In the genomic region with DNA sequence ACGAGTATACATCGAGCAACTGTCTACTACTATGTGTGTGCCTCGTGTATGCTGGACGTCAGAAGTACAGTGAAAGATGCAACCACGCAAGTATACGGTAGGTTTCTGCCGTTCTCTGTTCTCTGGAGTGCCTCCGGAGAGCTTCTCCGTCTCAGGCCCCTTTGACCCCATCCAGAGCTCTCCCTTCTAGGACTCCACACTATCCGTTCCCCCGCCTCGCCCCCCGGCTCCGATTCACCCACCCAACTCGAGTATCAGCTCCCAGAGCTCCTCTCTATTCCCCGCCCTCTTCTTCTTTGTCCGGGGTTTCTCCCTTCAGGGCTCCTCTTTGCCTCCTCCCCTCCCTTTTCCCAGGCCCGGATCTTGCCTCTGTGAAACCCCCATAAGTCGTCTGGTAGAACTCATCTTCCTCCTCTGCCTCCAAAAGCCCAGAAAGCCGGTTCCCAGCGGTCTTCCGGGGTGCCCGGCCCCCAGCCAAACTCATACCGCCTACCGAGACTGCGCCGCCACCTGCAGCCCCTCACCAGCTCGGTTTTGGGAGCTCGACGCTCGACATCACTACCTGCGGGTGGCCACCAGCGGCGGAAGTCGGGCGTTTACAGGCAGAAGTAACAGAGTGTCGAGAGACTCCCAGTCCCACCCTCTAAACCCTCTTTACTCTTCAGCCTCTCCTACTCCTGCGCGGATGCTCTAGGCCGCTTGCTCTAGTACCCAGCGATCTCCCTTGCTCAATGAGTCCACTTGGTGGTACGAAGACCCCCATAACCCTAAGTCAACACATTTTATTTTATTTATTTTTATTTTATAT, we compare ENCODE assay signal across 8 cellular contexts. TPM values are rescaled to one million over a fixed set of nuclear protein-coding genes. Genes with fewer than 3 reads are reported as not detected.
A peak's percentile ranks its signal among the peaks of the same experiment; 100 is the strongest.
DNase-seq lines count a peak whose midpoint lies in the region; ATAC-seq and TF ChIP-seq lines count a peak whose summit lies in the region.

A gene with protein sequence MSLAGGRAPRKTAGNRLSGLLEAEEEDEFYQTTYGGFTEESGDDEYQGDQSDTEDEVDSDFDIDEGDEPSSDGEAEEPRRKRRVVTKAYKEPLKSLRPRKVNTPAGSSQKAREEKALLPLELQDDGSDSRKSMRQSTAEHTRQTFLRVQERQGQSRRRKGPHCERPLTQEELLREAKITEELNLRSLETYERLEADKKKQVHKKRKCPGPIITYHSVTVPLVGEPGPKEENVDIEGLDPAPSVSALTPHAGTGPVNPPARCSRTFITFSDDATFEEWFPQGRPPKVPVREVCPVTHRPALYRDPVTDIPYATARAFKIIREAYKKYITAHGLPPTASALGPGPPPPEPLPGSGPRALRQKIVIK (minus strand): TSS at position 560 of the 808 bp plus-strand sequence. CDS start 76 bp downstream, at position 484.

- H4K91ac ChIP-seq in trophoblast cell (ENCODE audit: low read depth, low read length): peak within 1 kb of the TSS; percentile 88

- H3K23ac ChIP-seq in trophoblast cell (ENCODE audit: low read length): no peak within 1 kb of the TSS

- ATAC-seq in HG02759 (IDR thresholded peaks at IDR 0.05; ENCODE audit: unreplicated experiment) (peak; percentile 95), Right ventricle myocardium superior (ENCODE audit: poor library complexity) (peak; percentile 99)

- H3K4me1 ChIP-seq in trophoblast cell (ENCODE audit: control insufficient read depth in 1 of 2, insufficient read depth in 2 of 2, low read length in 2 of 2) (peaks cover 3 to 5% of the 10 kb centered on the region in 2 experiments), tibial nerve (peaks cover 4 to 36% (median 22%) of the 10 kb centered on the region in 4 donors)

- WGBS in trophoblast cell (ENCODE audit: extremely low coverage, insufficient coverage, insufficient read length): no CpG with 5 or more reads among the region's 42 CpGs
- WGBS in tibial nerve, 2 donors: 1% methylated on average over 41 to 42 of the region's 42 CpGs

- H3K4me3 ChIP-seq in GM12865 (ENCODE audit: low read depth, low read length) (peak within 1 kb of the TSS; percentile 76), trophoblast cell (ENCODE audit: low read depth, low read length) (peak within 1 kb of the TSS; percentile 79), tibial nerve (peak within 1 kb of the TSS; percentile 73 to 96 (median 90))

- H3K18ac ChIP-seq in trophoblast cell (ENCODE audit: low read length): peak within 1 kb of the TSS; percentile 80

- H3K27me3 ChIP-seq in trophoblast cell (ENCODE audit: insufficient read depth, low read length) (no peaks in the 10 kb centered on the region), tibial nerve (no peaks in the 10 kb centered on the region)

- peak within 1 kb of the TSS; percentile 80 for H3K14ac ChIP-seq in trophoblast cell (ENCODE audit: low read length)

- peak; percentile 94 for DNase-seq in GM12865 (ENCODE audit: low read depth)
- peak; percentile 91 for DNase-seq in NCI-H1436 (lab: John Stamatoyannopoulos, UW)
- peak; percentile 89 for DNase-seq in SW480 (ENCODE audit: low spot score)
- DNase-seq in activated naive CD8-positive, alpha-beta T cell treated with anti-CD3 and anti-CD28 coated beads, Interleukin-2, amount 50 U/mL, for 16 hours (ENCODE audit: low read depth, low spot score): peak; percentile 71
- peak; percentile 89 for DNase-seq in Right ventricle myocardium superior
- DNase-seq in trophoblast cell: peak; percentile 81 to 86
- peak; percentile 70 to 78 for DNase-seq in tibial nerve (ENCODE audit: low spot score in 2 of 2)

- peak within 1 kb of the TSS; percentile 54 for H3K4me2 ChIP-seq in trophoblast cell (ENCODE audit: low read length)

- H3K4ac ChIP-seq in trophoblast cell (ENCODE audit: low read depth, low read length): peak within 1 kb of the TSS; percentile 90

- peak within 1 kb of the TSS; percentile 83 for H3K9ac ChIP-seq in trophoblast cell (ENCODE audit: low read length)

- intact Hi-C loops in Right ventricle myocardium superior (cut with DNase I): no loop called here

- TF ChIP-seq POLR2A in tibial nerve (IDR thresholded peaks at IDR 0.05): peak in 1 of 2 donors; percentile 55

- H3K27ac ChIP-seq in trophoblast cell (ENCODE audit: low read depth, low read length) (peak within 1 kb of the TSS; percentile 77), tibial nerve (peak within 1 kb of the TSS; percentile 75 to 93 (median 90))

- peak within 1 kb of the TSS; percentile 97 for H4K12ac ChIP-seq in trophoblast cell (ENCODE audit: low read depth, low read length)

- H2BK12ac ChIP-seq in trophoblast cell (ENCODE audit: low read length): no peak within 1 kb of the TSS

- H2AK5ac ChIP-seq in trophoblast cell (ENCODE audit: low read length): peak within 1 kb of the TSS; percentile 87

- peak within 1 kb of the TSS; percentile 91 for H2BK120ac ChIP-seq in trophoblast cell (ENCODE audit: insufficient read depth, low read length, poor library complexity)

- H3K79me2 ChIP-seq in trophoblast cell (ENCODE audit: control insufficient read depth, insufficient read depth, low read length, poor library complexity): peaks cover 8% of the 10 kb centered on the region

- H3K9me3 ChIP-seq in trophoblast cell (ENCODE audit: insufficient read depth, low read depth, low read length) (no peaks in the 10 kb centered on the region), tibial nerve (no peaks in the 10 kb centered on the region)

- H3K36me3 ChIP-seq in trophoblast cell (ENCODE audit: control insufficient read depth in 1 of 2, insufficient read depth in 2 of 2, low read length in 2 of 2) (peaks cover 4 to 7% of the 10 kb centered on the region in 2 experiments), tibial nerve (peaks cover 0 to 11% (median 7%) of the 10 kb centered on the region in 3 donors)

- peak in 1 of 2 donors; percentile 88 for TF ChIP-seq EP300 in tibial nerve (IDR thresholded peaks at IDR 0.05)

- peak within 1 kb of the TSS; percentile 83 for H2BK5ac ChIP-seq in trophoblast cell (ENCODE audit: low read depth, low read length, poor library complexity)

- H4K8ac ChIP-seq in trophoblast cell (ENCODE audit: low read depth, low read length): peak within 1 kb of the TSS; percentile 97

- no peak for TF ChIP-seq CTCF in GM12865 (IDR thresholded peaks at IDR 0.05; ENCODE audit: insufficient read depth, low read depth, low read length, missing control alignments)
- peak in 2 of 5 experiments; percentile 58 to 71 for TF ChIP-seq CTCF in tibial nerve (IDR thresholded peaks at IDR 0.05)

- peaks cover 8% of the 10 kb centered on the region for H3K79me1 ChIP-seq in trophoblast cell (ENCODE audit: low read length)

- H2AFZ ChIP-seq in trophoblast cell (ENCODE audit: insufficient read depth, low read length, poor library complexity): peak within 1 kb of the TSS; percentile 92

RNA-seq across cellular contexts. Expression of the gene that starts here (rescaled TPM):
- total RNA-seq in Right ventricle myocardium superior (37.5 TPM), tibial nerve (10 to 100 TPM; 24.5 to 35.5 (median 31.0) TPM)
- 57.9 and 60.8 TPM in 2 replicates for polyA plus RNA-seq in trophoblast cell (2013)

Comparison
In these comparisons a context has a peak if more than half of its experiments do, and no peak if none do; other contexts are left out.
1. Peak in every context shown above with its lines: DNase-seq, ATAC-seq, H3K4me3 ChIP-seq and H3K27ac ChIP-seq.